Comparison of ENCODE assay signal across 17 cellular contexts in the genomic region with DNA sequence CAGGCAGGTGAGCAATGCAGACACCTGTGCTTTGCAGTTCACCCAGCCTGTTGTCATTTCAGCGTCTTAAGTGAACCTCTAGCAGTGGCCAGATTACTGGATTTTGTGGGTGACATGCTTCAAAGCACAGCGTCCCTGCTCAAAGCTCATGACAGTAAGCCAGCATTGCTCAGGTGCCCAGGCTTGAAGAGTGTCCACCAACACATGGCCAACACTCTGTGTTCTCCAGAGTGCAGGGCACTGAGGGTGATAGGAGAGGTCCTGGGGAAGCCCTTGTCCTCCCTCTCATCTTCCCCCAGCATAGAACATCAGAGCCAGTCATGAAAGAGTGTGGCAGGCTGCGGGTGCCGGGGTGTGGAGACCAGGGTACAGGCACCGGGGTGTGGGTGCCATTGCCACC.
"Had no signal": no experiment of that assay in that cellular context is flagged by ENCODE, and none has a peak within 500 bp of the region (broad histone marks: within the 10 kb centered on the region; RNA-seq: fewer than 3 reads in every experiment).

No MANE protein-coding gene starts in this region.

- FAIRE-seq: urothelium cell line had no signal

- H3K27ac ChIP-seq: colonic mucosa, hepatocyte, neutrophil, sigmoid colon, skin epidermis had no signal

- H3K4me2 ChIP-seq: hepatocyte had no signal

- H3K36me3 ChIP-seq: colonic mucosa, neutrophil, sigmoid colon had no signal

- DNase-seq: colonic mucosa; effector CD4-positive, alpha-beta T cell; foreskin melanocyte; head of caudate nucleus; left colon; left ventricle myocardium superior; mucosa of descending colon; natural killer cell; sigmoid colon; stimulated activated CD4-positive, alpha-beta T cell treated with anti-CD3 and anti-CD28 coated beads, Interleukin-12 subunit alpha, Interleukin-12 subunit beta, amount 100 ng/mL, for 4 hours; stimulated activated naive CD4-positive, alpha-beta T cell; trophoblast cell had no signal

- H3K36me3 Mint-ChIP-seq: natural killer cell had no signal

- H3K27me3 ChIP-seq: colonic mucosa, hepatocyte, neutrophil, sigmoid colon had no signal

- H3K4me1 ChIP-seq: colonic mucosa, sigmoid colon had no signal

- H3K9me3 Mint-ChIP-seq: natural killer cell had no signal

- ATAC-seq: left colon, left ventricle myocardium superior, mucosa of descending colon, natural killer cell had no signal

- H3K4me1 Mint-ChIP-seq: natural killer cell had no signal

- H2AFZ ChIP-seq: hepatocyte had no signal

- H3K79me2 ChIP-seq: hepatocyte had no signal

- H3K4me3 ChIP-seq: colonic mucosa, hepatocyte, lung, mucosa of descending colon, sigmoid colon, skin epidermis had no signal

- H3K9me3 ChIP-seq: colonic mucosa, mucosa of descending colon, neutrophil, sigmoid colon had no signal

- H3K27ac Mint-ChIP-seq: natural killer cell had no signal

- H3K4me3 Mint-ChIP-seq: natural killer cell had no signal
